In genomic region chr19:5484398-5485285, GRCh38 we compare ENCODE assay signal across 17 cellular contexts. TPM values are rescaled to one million over a fixed set of nuclear protein-coding genes. Genes with fewer than 3 reads are reported as not detected.
DNase-seq lines count a peak whose midpoint lies in the region; ATAC-seq, FAIRE-seq and TF ChIP-seq lines count a peak whose summit lies in the region.
"Had no signal": no experiment of that assay in that cellular context is flagged by ENCODE, and none has a peak within 500 bp of the region (broad histone marks: within the 10 kb centered on the region; RNA-seq: fewer than 3 reads in every experiment).

No MANE protein-coding gene starts in this region.

- POLR2A ChIA-PET in naive thymus-derived CD4-positive, alpha-beta T cell (lab: Charles Lee), result no interaction called here

- peaks cover 3 to 51% (median 44%) of the 10 kb centered on the region in 5 donors for H3K27me3 Mint-ChIP-seq in naive thymus-derived CD4-positive, alpha-beta T cell

- H3K27me3 ChIP-seq in pancreas, result no peaks in the 10 kb centered on the region
- H3K27me3 ChIP-seq in naive thymus-derived CD4-positive, alpha-beta T cell (ENCODE audit: control insufficient read depth in 2 of 2, insufficient read depth in 2 of 2, low read length in 2 of 2), result no peaks in the 10 kb centered on the region

- H3K27ac ChIP-seq in pancreas, result no peak overlapping the region
- no peak overlapping the region for H3K27ac ChIP-seq in naive thymus-derived CD4-positive, alpha-beta T cell (ENCODE audit: low read depth, low read length)
- H3K27ac ChIP-seq: 22Rv1, thoracic aorta had no signal

- H3K4me3 ChIP-seq in pancreas, result no peak overlapping the region
- no peak overlapping the region for H3K4me3 ChIP-seq in naive thymus-derived CD4-positive, alpha-beta T cell (ENCODE audit: low read length)
- H3K4me3 ChIP-seq: smooth muscle cell, thoracic aorta had no signal

- H3K4me1 Mint-ChIP-seq in naive thymus-derived CD4-positive, alpha-beta T cell, result no peaks in the 10 kb centered on the region
- H3K4me1 Mint-ChIP-seq: activated naive CD4-positive, alpha-beta T cell treated with anti-CD3 and anti-CD28 coated beads, Interleukin-2, amount 50 U/mL, for 24 hours; CD8-positive, alpha-beta memory T cell had no signal

- no peak for FAIRE-seq in pancreas (lab: Jason Lieb, UNC)

- H3K27ac Mint-ChIP-seq in naive thymus-derived CD4-positive, alpha-beta T cell, result no peak overlapping the region
- H3K27ac Mint-ChIP-seq: activated naive CD4-positive, alpha-beta T cell treated with anti-CD3 and anti-CD28 coated beads, Interleukin-2, amount 50 U/mL, for 24 hours; CD8-positive, alpha-beta memory T cell had no signal

- WGBS in pancreas, 2 donors, result 9 to 10% methylated on average over 13 of the region's 13 CpGs

- peak; percentile 87 to 96 (median 92) for ATAC-seq in pancreas
- no peak for ATAC-seq in naive thymus-derived CD4-positive, alpha-beta T cell

- no peaks in the 10 kb centered on the region for H3K4me1 ChIP-seq in pancreas
- no peaks in the 10 kb centered on the region for H3K4me1 ChIP-seq in naive thymus-derived CD4-positive, alpha-beta T cell (ENCODE audit: control insufficient read depth in 2 of 2, insufficient read depth in 2 of 2, low read length in 2 of 2)

- peak; percentile 67 for DNase-seq in DMS 273 (lab: John Stamatoyannopoulos, UW; ENCODE audit: unreplicated experiment)
- DNase-seq in DMS 273 treated with DMSO at 0.1 percent for 48 hours (lab: John Stamatoyannopoulos, UW), result no peak
- DNase-seq in NCI-H2171 treated with DMSO at 0.1 percent for 48 hours (lab: John Stamatoyannopoulos, UW), result peak; percentile 89
- DNase-seq in ecto neural progenitor cell (ENCODE audit: low spot score), result peak; percentile 71
- peak; percentile 46 to 83 (median 63) for DNase-seq in pancreas
- DNase-seq in NCI-H2029 (lab: John Stamatoyannopoulos, UW), result no peak
- DNase-seq in central memory CD4-positive, alpha-beta T cell, result no peak
- DNase-seq in naive thymus-derived CD4-positive, alpha-beta T cell, result no peak
- DNase-seq: CD8-positive, alpha-beta memory T cell; islet precursor cell; NCI-H187; T-helper 9 cell had no signal

- H3K9me3 ChIP-seq in pancreas, result no peaks in the 10 kb centered on the region
- H3K9me3 ChIP-seq in naive thymus-derived CD4-positive, alpha-beta T cell (ENCODE audit: control insufficient read depth in 2 of 3, low read length in 3 of 3), result peaks cover 0 to 11% (median 0%) of the 10 kb centered on the region in 3 experiments

- H3K36me3 Mint-ChIP-seq in naive thymus-derived CD4-positive, alpha-beta T cell, result peaks cover 0 to 5% (median 0%) of the 10 kb centered on the region in 5 donors

- TF ChIP-seq CTCF in pancreas (IDR thresholded peaks at IDR 0.05), result no peak

- peaks cover 0 to 16% (median 7%) of the 10 kb centered on the region in 11 donors for H3K9me3 Mint-ChIP-seq in naive thymus-derived CD4-positive, alpha-beta T cell

- CTCF ChIA-PET in naive thymus-derived CD4-positive, alpha-beta T cell (lab: Charles Lee), result interaction anchor here (0.6 to 0.8 kb wide), 2 partner anchors 21 to 444 kb away, joined by 3 read pairs; no protein-coding TSS in a partner anchor

- intact Hi-C loops in pancreas (cut with DNase I), result no loop called here
- intact Hi-C loops in naive thymus-derived CD4-positive, alpha-beta T cell (cut with micrococcal nuclease), result no loop called here

- H3K36me3 ChIP-seq in pancreas, result no peaks in the 10 kb centered on the region
- H3K36me3 ChIP-seq in naive thymus-derived CD4-positive, alpha-beta T cell (ENCODE audit: control insufficient read depth in 2 of 3, insufficient read depth in 3 of 3, low read length in 3 of 3), result no peaks in the 10 kb centered on the region
- H3K36me3 ChIP-seq: thoracic aorta had no signal

- H3K4me3 Mint-ChIP-seq in naive thymus-derived CD4-positive, alpha-beta T cell, result peak overlapping the region in 1 of 10 donors; percentile 41
- H3K4me3 Mint-ChIP-seq: activated naive CD4-positive, alpha-beta T cell treated with anti-CD3 and anti-CD28 coated beads, Interleukin-2, amount 50 U/mL, for 24 hours; CD8-positive, alpha-beta memory T cell had no signal

RNA-seq across cellular contexts. Expression of gene ZNRF4, which starts 29.4 kb away (rescaled TPM):
- not detected for total RNA-seq in pancreas
- not detected for polyA plus RNA-seq in pancreas
- not detected for total RNA-seq in naive thymus-derived CD4-positive, alpha-beta T cell
- not detected for polyA plus RNA-seq in naive thymus-derived CD4-positive, alpha-beta T cell
- total RNA-seq: CD8-positive, alpha-beta memory T cell; RPMI7951; smooth muscle cell; thoracic aorta had no signal
- polyA plus RNA-seq: CD8-positive, alpha-beta memory T cell; smooth muscle cell had no signal

Comparison
In these comparisons a context has a peak if more than half of its experiments do, and no peak if none do; other contexts are left out.
1. DNase-seq: peak in DMS 273 (single experiment), NCI-H2171 treated with DMSO at 0.1 percent for 48 hours (single experiment), ecto neural progenitor cell (single experiment) and pancreas (6 of 6); none in DMS 273 treated with DMSO at 0.1 percent for 48 hours (single experiment), NCI-H2029 (single experiment), central memory CD4-positive, alpha-beta T cell (single experiment) and naive thymus-derived CD4-positive, alpha-beta T cell (0 of 9).